2 cellular contexts compared by ENCODE assay signal in the genomic region with DNA sequence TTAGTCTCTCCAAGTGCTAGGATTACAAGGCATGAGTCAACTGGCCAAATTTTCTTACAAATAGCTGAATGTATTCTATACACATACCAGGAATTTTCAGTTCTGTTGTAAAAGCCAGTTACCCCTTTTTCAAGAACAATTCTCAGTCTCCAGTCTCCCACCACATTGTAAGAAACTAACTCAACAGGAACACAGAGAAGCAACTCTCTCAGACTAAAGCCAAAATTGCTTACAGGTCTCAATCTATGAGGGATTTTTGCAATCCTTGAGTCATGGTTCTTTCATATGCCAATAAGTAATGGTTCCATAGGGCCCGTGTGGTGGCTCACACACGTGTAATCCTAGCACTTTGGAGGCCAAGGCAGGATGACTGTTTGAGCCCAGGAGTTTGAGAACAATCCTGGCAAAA.
TF ChIP-seq lines count a peak whose summit lies in the region.

No MANE protein-coding gene starts in this region.

TF ChIP-seq in H1, 55 proteins besides CTCF, POLR2A, EP300 and RAD21:
- TF ChIP-seq CBX5 (IDR thresholded peaks at IDR 0.05; ENCODE audit: low read depth, low read length): no peak

TF ChIP-seq in neural cell, 6 proteins besides CTCF, POLR2A, EP300 and RAD21:
- TF ChIP-seq MXI1 (conservative IDR thresholded peaks at IDR 0.05; ENCODE audit: poor library complexity, severe bottlenecking): no peak
